In the genomic region with DNA sequence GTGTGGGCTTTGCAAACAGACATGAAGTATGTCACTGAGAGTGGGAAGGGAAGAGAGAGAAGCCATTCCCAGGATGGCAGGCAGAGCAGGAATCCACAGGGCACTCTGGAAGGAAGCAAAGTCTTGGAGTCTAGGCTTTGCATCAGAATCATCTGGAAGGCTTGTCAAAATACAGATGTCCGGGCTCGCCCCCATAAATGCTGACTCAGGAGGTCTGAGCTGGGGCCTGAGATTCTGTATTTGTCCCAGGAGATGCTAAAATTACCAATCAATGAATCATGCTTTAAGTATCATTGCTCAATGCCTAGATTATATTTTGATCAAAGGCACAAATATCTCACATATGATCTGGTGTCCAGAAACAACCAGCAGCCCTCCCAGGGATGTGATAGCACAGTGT, we compare ENCODE assay signal across 30 cellular contexts. TPM values are rescaled to one million over a fixed set of nuclear protein-coding genes. Genes with fewer than 3 reads are reported as not detected.
"Had no signal": no experiment of that assay in that cellular context is flagged by ENCODE, and none has a peak within 500 bp of the region (broad histone marks: within the 10 kb centered on the region; RNA-seq: fewer than 3 reads in every experiment).

No MANE protein-coding gene starts in this region.

- H3K9me3 ChIP-seq: ascending aorta had no signal

- DNase-seq: activated B cell treated with CpG ODN at 0.5 μM for 24 hours; activated CD4-positive, alpha-beta memory T cell treated with anti-CD3 and anti-CD28 coated beads, Interleukin-2, amount 10 ng/mL, durations not matched to agents 7 days and 5 days; activated CD4-positive, alpha-beta T cell treated with anti-CD3 and anti-CD28 coated beads for 48 hours; activated CD4-positive, alpha-beta T cell treated with anti-CD3 and anti-CD28 coated beads, Interleukin-2, amount 10 ng/mL, durations not matched to agents 7 days and 5 days; activated CD4-positive, alpha-beta T cell treated with anti-CD3 and anti-CD28 coated beads, Interleukin-2, amount 50 U/mL, for 48 hours; activated CD4-positive, CD25-positive, alpha-beta regulatory T cell treated with anti-CD3 and anti-CD28 coated beads, Interleukin-2, amount 50 U/mL, for 72 hours; activated CD8-positive, alpha-beta memory T cell treated with anti-CD3 and anti-CD28 coated beads for 24 hours; activated CD8-positive, alpha-beta memory T cell treated with anti-CD3 and anti-CD28 coated beads, Interleukin-2, amount 10 ng/mL, durations not matched to agents 7 days and 5 days; activated CD8-positive, alpha-beta memory T cell treated with anti-CD3 and anti-CD28 coated beads, Interleukin-2, amount 50 U/mL, for 48 hours; activated CD8-positive, alpha-beta T cell treated with anti-CD3 and anti-CD28 coated beads, Interleukin-2, amount 10 ng/mL, durations not matched to agents 7 days and 5 days; activated effector memory CD4-positive, alpha-beta T cell treated with Interleukin-2 at 50 U/mL for 16 hours; activated gamma-delta T cell; activated naive CD4-positive, alpha-beta T cell treated with anti-CD3 and anti-CD28 coated beads, Interleukin-2, amount 10 ng/mL, durations not matched to agents 7 days and 5 days; activated naive CD4-positive, alpha-beta T cell treated with Interleukin-2 at 50 U/mL for 16 hours; activated naive CD8-positive, alpha-beta T cell treated with anti-CD3 and anti-CD28 coated beads, Interleukin-2, amount 10 ng/mL, durations not matched to agents 7 days and 5 days; activated naive CD8-positive, alpha-beta T cell treated with anti-CD3 and anti-CD28 coated beads, Interleukin-2, amount 50 U/mL, for 24 hours; activated T-cell treated with anti-CD3 and anti-CD28 coated beads, Interleukin-2, amount 50 U/mL, for 24 hours; activated T-cell treated with anti-CD3 and anti-CD28 coated beads, Interleukin-2, amount 50 U/mL, for 48 hours; amygdala; anterior cingulate cortex; caudate nucleus; T-helper 1 cell; T-helper 2 cell; T-helper 9 cell had no signal

- H3K27me3 ChIP-seq: ascending aorta, cardiac muscle cell had no signal

- H3K36me3 ChIP-seq: ascending aorta, cardiac muscle cell had no signal

- H3K4me3 ChIP-seq: ascending aorta, cardiac muscle cell had no signal

- FAIRE-seq: bronchial epithelial cell, TTC549 had no signal

- H3K4me1 ChIP-seq: ascending aorta had no signal

- H3K27ac ChIP-seq: ascending aorta, cardiac muscle cell, VCaP had no signal

- ATAC-seq: activated CD8-positive, alpha-beta memory T cell treated with anti-CD3 and anti-CD28 coated beads, Interleukin-2, amount 10 ng/mL, durations not matched to agents 7 days and 5 days; activated CD8-positive, alpha-beta T cell treated with anti-CD3 and anti-CD28 coated beads, Interleukin-2, amount 10 ng/mL, durations not matched to agents 7 days and 5 days; activated naive CD8-positive, alpha-beta T cell treated with anti-CD3 and anti-CD28 coated beads, Interleukin-2, amount 50 U/mL, for 24 hours had no signal

RNA-seq across cellular contexts. Expression of gene PTPRT, which starts 46.3 kb away (rescaled TPM):
- total RNA-seq: activated B cell treated with CpG ODN at 0.5 μM for 24 hours; activated CD4-positive, alpha-beta memory T cell treated with anti-CD3 and anti-CD28 coated beads, Interleukin-2, amount 10 ng/mL, durations not matched to agents 7 days and 5 days; activated CD4-positive, alpha-beta T cell treated with anti-CD3 and anti-CD28 coated beads, Interleukin-2, amount 10 ng/mL, durations not matched to agents 7 days and 5 days; activated CD8-positive, alpha-beta memory T cell treated with anti-CD3 and anti-CD28 coated beads, Interleukin-2, amount 10 ng/mL, durations not matched to agents 7 days and 5 days; activated CD8-positive, alpha-beta T cell treated with anti-CD3 and anti-CD28 coated beads, Interleukin-2, amount 10 ng/mL, durations not matched to agents 7 days and 5 days; activated naive CD8-positive, alpha-beta T cell treated with anti-CD3 and anti-CD28 coated beads, Interleukin-2, amount 10 ng/mL, durations not matched to agents 7 days and 5 days; activated T-helper 2 cell treated with anti-CD3 and anti-CD28 coated beads, Interferon-gamma antibody, Interleukin-2, Interleukin-4, amounts not matched to agents 10 μg/mL and 5 μg/mL and 100 μg/mL, durations not matched to agents 14 hours and 24 hours and 36 hours; bronchial epithelial cell had no signal
